In the genomic region with DNA sequence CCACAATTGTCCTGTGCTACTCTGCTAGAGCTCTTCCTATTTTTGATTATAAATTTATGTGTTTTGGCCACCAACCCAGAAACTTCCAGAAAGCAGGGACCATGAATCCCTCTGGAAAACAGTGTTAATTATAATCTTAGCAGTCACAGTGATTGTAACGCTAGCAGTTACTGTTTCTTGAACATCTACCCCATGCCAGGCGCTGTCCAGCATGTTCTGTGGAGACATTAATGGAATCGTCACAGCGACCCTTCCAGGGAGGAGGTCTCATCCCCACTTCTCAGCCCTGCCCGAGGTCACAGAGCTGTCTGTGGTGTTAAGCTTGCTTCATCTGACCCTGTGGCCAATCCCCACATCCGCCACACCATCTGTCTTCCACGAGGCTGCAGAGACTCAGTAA, we compare ENCODE assay signal across 36 cellular contexts. TPM values are rescaled to one million over a fixed set of nuclear protein-coding genes. Genes with fewer than 3 reads are reported as not detected.
"Had no signal": no experiment of that assay in that cellular context is flagged by ENCODE, and none has a peak within 500 bp of the region (broad histone marks: within the 10 kb centered on the region; RNA-seq: fewer than 3 reads in every experiment).

No MANE protein-coding gene starts in this region.

- H3K9me3 ChIP-seq: colonic mucosa, MG63, SJCRH30 had no signal

- DNase-seq: activated CD4-positive, alpha-beta memory T cell treated with anti-CD3 and anti-CD28 coated beads for 36 hours; activated CD4-positive, alpha-beta T cell treated with anti-CD3 and anti-CD28 coated beads for 36 hours; activated CD4-positive, alpha-beta T cell treated with anti-CD3 and anti-CD28 coated beads, Interleukin-2, amount 50 U/mL, for 1 hour; activated CD8-positive, alpha-beta memory T cell treated with anti-CD3 and anti-CD28 coated beads, Interleukin-2, amount 50 U/mL, for 4 hours; activated gamma-delta T cell treated with Interleukin-2 at 50 U/mL for 16 hours; activated naive CD4-positive, alpha-beta T cell treated with anti-CD3 and anti-CD28 coated beads, Interleukin-2, amount 10 ng/mL, durations not matched to agents 7 days and 5 days; activated naive CD8-positive, alpha-beta T cell treated with anti-CD3 and anti-CD28 coated beads, Interleukin-2, amount 50 U/mL, for 24 hours; activated T-cell treated with anti-CD3 and anti-CD28 coated beads for 4 hours; activated T-cell treated with anti-CD3 and anti-CD28 coated beads, Interleukin-2, amount 50 U/mL, for 4 hours; anterior cingulate cortex; central memory CD4-positive, alpha-beta T cell; colonic mucosa; Kasumi-1; KG1; MG63; NCI-H1092 treated with DMSO at 0.1 percent for 48 hours; NCI-H1417; NCI-H146; NCI-H187; NCI-H2029 treated with DMSO at 0.1 percent for 48 hours; NCI-H2107; NCI-H2171; NCI-H510A; NCI-H69; OCI-M1; SHP77; SJCRH30; SW 1271; T-helper 1 cell; T1000 had no signal

- H3K27ac ChIP-seq: colonic mucosa, SJCRH30 had no signal

- H3K4me3 ChIP-seq: colonic mucosa, MG63, SJCRH30 had no signal

- H3K36me3 ChIP-seq: colonic mucosa, MG63, SJCRH30 had no signal

- H3K4me1 ChIP-seq: colonic mucosa had no signal

- H3K27me3 ChIP-seq: colonic mucosa, MG63, SJCRH30 had no signal

RNA-seq across cellular contexts. Expression of gene PNPLA5, which starts 13.9 kb away (rescaled TPM):
- total RNA-seq: activated CD4-positive, alpha-beta memory T cell treated with anti-CD3 and anti-CD28 coated beads for 36 hours; activated CD4-positive, alpha-beta T cell treated with anti-CD3 and anti-CD28 coated beads for 36 hours; activated T-cell treated with anti-CD3 and anti-CD28 coated beads, Interleukin-2, amount 50 U/mL, for 4 hours; activated T-helper 1 cell treated with anti-CD3 and anti-CD28 coated beads, Interleukin-12 subunit alpha, Interleukin-12 subunit beta, Interleukin-2, Interleukin-4 antibody, amounts not matched to agents 30 ng/mL and 10 ng/mL and 1 ng/mL, durations not matched to agents 14 hours and 24 hours and 36 hours; bronchial epithelial cell; cerebellum; colonic mucosa; RPMI7951; SJCRH30; T-helper 2 cell treated with Interferon-gamma antibody and Interleukin-4, amounts not matched to agents 100 ng/mL and 5 ng/mL, for 36 hours had no signal
- polyA plus RNA-seq: IgD-negative memory B cell had no signal

RNA-seq across cellular contexts. Expression of gene PNPLA3, which starts 17.9 kb away (rescaled TPM):
- polyA plus RNA-seq: IgD-negative memory B cell had no signal

RNA-seq across cellular contexts. Expression of gene SULT4A1, which starts 43.4 kb away (rescaled TPM):
- total RNA-seq: activated CD4-positive, alpha-beta memory T cell treated with anti-CD3 and anti-CD28 coated beads for 36 hours; activated T-cell treated with anti-CD3 and anti-CD28 coated beads, Interleukin-2, amount 50 U/mL, for 4 hours; activated T-helper 1 cell treated with anti-CD3 and anti-CD28 coated beads, Interleukin-12 subunit alpha, Interleukin-12 subunit beta, Interleukin-2, Interleukin-4 antibody, amounts not matched to agents 30 ng/mL and 10 ng/mL and 1 ng/mL, durations not matched to agents 14 hours and 24 hours and 36 hours; RPMI7951; SJCRH30; T-helper 2 cell treated with Interferon-gamma antibody and Interleukin-4, amounts not matched to agents 100 ng/mL and 5 ng/mL, for 36 hours had no signal
- polyA plus RNA-seq: IgD-negative memory B cell had no signal
